ENCODE assay signal across 8 cellular contexts in the genomic region with DNA sequence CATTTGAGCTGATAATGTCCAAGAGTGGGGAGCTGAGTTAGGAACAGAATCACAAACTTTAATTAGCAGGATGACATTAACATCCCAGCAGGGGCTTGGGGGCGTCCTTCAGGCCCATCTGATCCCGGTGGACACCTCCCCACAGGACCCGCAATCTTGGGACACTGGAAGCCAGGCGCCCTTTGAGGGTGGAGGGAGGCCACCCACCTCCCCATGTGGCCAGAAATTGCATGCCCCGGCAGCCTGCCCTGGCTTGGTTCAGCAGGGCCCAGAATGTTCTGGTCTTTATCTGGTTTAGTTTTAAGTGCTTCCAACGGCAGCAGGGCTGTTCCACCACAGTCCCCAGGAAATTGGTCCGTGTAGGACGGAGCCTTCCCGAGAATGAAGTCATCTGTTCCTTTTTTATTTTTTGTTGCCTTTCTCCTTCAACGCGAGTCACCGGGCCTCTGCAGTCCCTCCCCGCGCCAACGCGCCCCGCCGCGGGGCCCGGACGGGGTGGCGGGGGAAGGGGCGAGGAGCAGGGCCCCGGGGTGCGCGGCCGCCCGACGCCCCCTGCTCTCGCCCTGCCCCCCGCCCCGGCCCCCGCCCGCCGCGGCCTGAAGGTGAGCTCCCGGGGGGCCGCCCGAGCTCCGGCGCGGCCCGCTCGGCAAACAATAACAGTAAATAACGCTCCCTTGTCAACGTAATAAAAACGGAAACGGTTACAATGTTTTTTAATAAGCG.
DNase-seq lines count a peak whose midpoint lies in the region; ATAC-seq and TF ChIP-seq lines count a peak whose summit lies in the region.

No MANE protein-coding gene starts in this region.

- H3K4me3 ChIP-seq in parathyroid adenoma (ENCODE audit: low read depth, low read length), result peak overlapping the region; percentile 50

- WGBS in adipose tissue, 3 donors, result 2 to 4% (median 2%) methylated on average over 46 to 49 of the region's 49 CpGs

- no peaks in the 10 kb centered on the region for H3K36me3 ChIP-seq in parathyroid adenoma (ENCODE audit: control insufficient read depth, insufficient read depth, low read length)

- H3K27ac ChIP-seq in adipose tissue (ENCODE audit: low read depth, low read length) (peak overlapping the region; percentile 96), parathyroid adenoma (peak overlapping the region; percentile 98)

- no peaks in the 10 kb centered on the region for H3K27me3 ChIP-seq in parathyroid adenoma (ENCODE audit: control insufficient read depth, insufficient read depth, low read length)

- H3K9me3 ChIP-seq in parathyroid adenoma (ENCODE audit: control insufficient read depth, low read length), result no peaks in the 10 kb centered on the region

- peak overlapping the region; percentile 11 for H3K9ac ChIP-seq in parathyroid adenoma

- peak overlapping the region; percentile 77 for H2AFZ ChIP-seq in parathyroid adenoma

- H3K79me2 ChIP-seq in parathyroid adenoma, result no peaks in the 10 kb centered on the region

- peaks cover 23% of the 10 kb centered on the region for H3K4me1 ChIP-seq in parathyroid adenoma

- H3K4me2 ChIP-seq in parathyroid adenoma (ENCODE audit: low read length), result peak overlapping the region; percentile 98

- no peak for TF ChIP-seq CTCF in parathyroid adenoma (IDR thresholded peaks at IDR 0.05)

- ATAC-seq in GM19025 (IDR thresholded peaks at IDR 0.05; ENCODE audit: low read depth, unreplicated experiment) (peak; percentile 17), HG03354 (IDR thresholded peaks at IDR 0.05; ENCODE audit: poor library complexity, severe bottlenecking, unreplicated experiment) (peak; percentile 35), left cardiac atrium (peak; percentile 51 to 66)

- intact Hi-C loops in left cardiac atrium (cut with DNase I), result loop anchor here in 1 of 2 donors (5.0 kb wide), 2 partner anchors 74 to 76 kb away; no protein-coding TSS in a partner anchor

- DNase-seq in AML-193 (lab: John Stamatoyannopoulos, UW) (peak; percentile 46 to 58), RKO (ENCODE audit: low spot score) (peak; percentile 85), left cardiac atrium (peak; percentile 79), NCI-H187 treated with DMSO at 0.1 percent for 48 hours (lab: John Stamatoyannopoulos, UW) (no peak)
